ENCODE assay signal across 8 cellular contexts in genomic region chr11:116787786-116788486, GRCh38. TPM values are rescaled to one million over a fixed set of nuclear protein-coding genes. Genes with fewer than 3 reads are reported as not detected.
DNase-seq lines count a peak whose midpoint lies in the region; ATAC-seq and TF ChIP-seq lines count a peak whose summit lies in the region.

ZPR1 (minus strand) TSS chr11:116788023; CDS start chr11:116787990, 33 bp downstream.

- peak within 1 kb of the TSS; percentile 66 to 92 (median 88) for H3K27ac ChIP-seq in spleen

- WGBS in spleen, 5 donors = 1 to 2% (median 1%) methylated on average over 19 to 56 of the region's 56 CpGs

- H3K4me3 ChIP-seq in cardiac fibroblast (replicated peaks in 1 of 2; ENCODE audit: low read depth in 2 of 2, low read length in 2 of 2) (peak within 1 kb of the TSS; percentile 74 to 85), spleen (peak within 1 kb of the TSS; percentile 86 to 99 (median 96))

- no peak for TF ChIP-seq CTCF in cardiac fibroblast (IDR thresholded peaks at IDR 0.05; ENCODE audit: low read depth, low read length)
- peak in 4 of 11 experiments; percentile 18 to 25 (median 21) for TF ChIP-seq CTCF in spleen (IDR thresholded peaks at IDR 0.05 in 8 of 11, conservative IDR thresholded peaks at IDR 0.05 in 3 of 11)

- H3K36me3 ChIP-seq in spleen = peaks cover 0 to 39% (median 33%) of the 10 kb centered on the region in 6 donors

- intact Hi-C loops in spleen (cut with DNase I; ENCODE audit: low total_unique reads) = no loop called here

- peak; percentile 91 for DNase-seq in 8988T
- peak; percentile 77 for DNase-seq in NCI-H2196 treated with DMSO at 0.1 percent for 48 hours (lab: John Stamatoyannopoulos, UW; ENCODE audit: unreplicated experiment)
- DNase-seq in activated CD4-positive, CD25-positive, alpha-beta regulatory T cell (lab: John Stamatoyannopoulos, UW) = peak; percentile 51 to 78 (median 73)
- peak; percentile 70 to 73 for DNase-seq in cardiac fibroblast (ENCODE audit: low read depth in 2 of 2)
- DNase-seq in inferior parietal cortex (ENCODE audit: extremely low spot score) = peak; percentile 78
- peak; percentile 96 for DNase-seq in spleen

- peaks cover 14 to 50% (median 35%) of the 10 kb centered on the region in 6 donors for H3K4me1 ChIP-seq in spleen

- H3K27me3 ChIP-seq in spleen (replicated peaks in 1 of 7) = peaks cover 0 to 19% (median 0%) of the 10 kb centered on the region in 7 donors

- peak in 1 of 3 donors; percentile 29 for TF ChIP-seq POLR2A in spleen (IDR thresholded peaks at IDR 0.05)

- ATAC-seq in GM18517 (IDR thresholded peaks at IDR 0.05; ENCODE audit: unreplicated experiment) (peak; percentile 76), HG03039 (IDR thresholded peaks at IDR 0.05; ENCODE audit: unreplicated experiment) (peak; percentile 74)

- no peaks in the 10 kb centered on the region for H3K9me3 ChIP-seq in spleen

RNA-seq across cellular contexts. Expression of gene ZPR1, which starts in this region (rescaled TPM):
- total RNA-seq in spleen = 10 to 100 TPM; 20.5 to 47.6 (median 34.4) TPM
- polyA plus RNA-seq in spleen = 10 to 100 TPM; 16.2 to 24.0 (median 19.1) TPM

Comparison
In these comparisons a context has a peak if more than half of its experiments do, and no peak if none do; other contexts are left out.
1. Peak in every context shown above with its lines: DNase-seq, ATAC-seq, H3K4me3 ChIP-seq and H3K27ac ChIP-seq.